In genomic region chr1:228276361-228276831, GRCh38 we compare ENCODE assay signal across 9 cellular contexts.
DNase-seq lines count a peak whose midpoint lies in the region; TF ChIP-seq lines count a peak whose summit lies in the region.
"Had no signal": no experiment of that assay in that cellular context is flagged by ENCODE, and none has a peak within 500 bp of the region (broad histone marks: within the 10 kb centered on the region; RNA-seq: fewer than 3 reads in every experiment).

No MANE protein-coding gene starts in this region.

- H3K4me1 ChIP-seq in Caco-2 (no peaks in the 10 kb centered on the region; the same call in 1 of the 2 replicates), fibroblast of lung (ENCODE audit: control insufficient read depth, extremely low read depth, insufficient read depth, low read length) (no peaks in the 10 kb centered on the region)

- H3K4me1 Mint-ChIP-seq in Caco-2 (ENCODE audit: low read depth, unreplicated experiment) (no peaks in the 10 kb centered on the region), progenitor cell of endocrine pancreas (ENCODE audit: low read depth) (no peaks in the 10 kb centered on the region)

- H3K27ac ChIP-seq in fibroblast of lung (ENCODE audit: insufficient read depth, low read length): no peak overlapping the region

- H3K9ac ChIP-seq in fibroblast of lung (ENCODE audit: insufficient read depth, low read length): no peak overlapping the region

- H3K36me3 Mint-ChIP-seq in Caco-2 (ENCODE audit: insufficient read depth, unreplicated experiment) (peaks cover 6% of the 10 kb centered on the region), progenitor cell of endocrine pancreas (ENCODE audit: insufficient read depth) (peaks cover 5% of the 10 kb centered on the region)

- peak overlapping the region; percentile 51 for H2AFZ ChIP-seq in fibroblast of lung (ENCODE audit: low read length)

- TF ChIP-seq CTCF in Caco-2 (IDR thresholded peaks at IDR 0.05; ENCODE audit: insufficient read depth in 1 of 2, low read depth in 1 of 2, low read length in 1 of 2, severe bottlenecking in 1 of 2, unreplicated experiment in 1 of 2): no peak
- no peak for TF ChIP-seq CTCF in fibroblast of lung (conservative IDR thresholded peaks at IDR 0.05 in 1 of 2, IDR thresholded peaks at IDR 0.05 in 1 of 2; ENCODE audit: low read depth in 1 of 2, low read length in 2 of 2)
- TF ChIP-seq CTCF in progenitor cell of endocrine pancreas (IDR thresholded peaks at IDR 0.05; ENCODE audit: unreplicated experiment): no peak

- POLR2A ChIA-PET in Caco-2 (lab: Charles Lee): no interaction called here

- H3K27me3 Mint-ChIP-seq in Caco-2 (ENCODE audit: insufficient read depth, unreplicated experiment) (no peaks in the 10 kb centered on the region), progenitor cell of endocrine pancreas (no peaks in the 10 kb centered on the region)

- no peaks in the 10 kb centered on the region for H3K79me2 ChIP-seq in fibroblast of lung (ENCODE audit: control insufficient read depth, insufficient read depth, low read length)

- DNase-seq in Caco-2 (peak in 1 of 2 experiments; percentile 35), NCI-H69 (lab: John Stamatoyannopoulos, UW) (peak; percentile 57), fibroblast of lung (ENCODE audit: low read depth in 2 of 2) (peak in 1 of 2 donors; percentile 5), progenitor cell of endocrine pancreas (ENCODE audit: low spot score, unreplicated experiment) (no peak), NCI-H187 (lab: John Stamatoyannopoulos, UW) (no peak), cerebellar cortex (ENCODE audit: low spot score) (no peak), SIG-M5 treated with dmso at 0.1 percent for 504 hours (lab: John Stamatoyannopoulos, UW; ENCODE audit: unreplicated experiment) (no peak)
- no peak for DNase-seq in stimulated activated CD4-positive, alpha-beta T cell treated with anti-CD3 and anti-CD28 coated beads, Interleukin-4, amount 100 ng/mL, for 1 hour

- H3K36me3 ChIP-seq in Caco-2 (ENCODE audit: control insufficient read depth, insufficient read depth, low read length): no peaks in the 10 kb centered on the region
- no peaks in the 10 kb centered on the region for H3K36me3 ChIP-seq in fibroblast of lung (ENCODE audit: control insufficient read depth, insufficient read depth, low read length)

- H3K27me3 ChIP-seq in Caco-2 (replicated peaks; ENCODE audit: control insufficient read depth, insufficient read depth, low read length): no peaks in the 10 kb centered on the region
- H3K27me3 ChIP-seq in fibroblast of lung (ENCODE audit: control insufficient read depth, insufficient read depth, low read length): no peaks in the 10 kb centered on the region
- H3K27me3 ChIP-seq: cardiac muscle cell had no signal

- H3K27ac Mint-ChIP-seq in Caco-2 (ENCODE audit: unreplicated experiment) (no peak overlapping the region), progenitor cell of endocrine pancreas (no peak overlapping the region)

- H3K9me3 ChIP-seq in Caco-2: no peaks in the 10 kb centered on the region
- H3K9me3 ChIP-seq in fibroblast of lung (ENCODE audit: control insufficient read depth, insufficient read depth, low read depth, low read length): no peaks in the 10 kb centered on the region

- CTCF ChIA-PET in Caco-2 (lab: Charles Lee): no interaction called here

- intact Hi-C loops in Caco-2 (cut with micrococcal nuclease; ENCODE audit: unreplicated experiment): no loop called here

- no TSS peak for BruUV-seq in Caco-2 (replicated peaks; lab: Mats Ljungman, UMichigan)

- H3K4me3 ChIP-seq in Caco-2 (ENCODE audit: low read depth, low read length) (peak overlapping the region; percentile 77), fibroblast of lung (replicated peaks in 1 of 4; ENCODE audit: control extremely low read depth in 1 of 4, insufficient read depth in 1 of 4, low read depth in 3 of 4, low read length in 4 of 4) (peak overlapping the region; percentile 19 to 67 (median 46))

- H3K9me3 Mint-ChIP-seq in Caco-2 (ENCODE audit: unreplicated experiment) (no peaks in the 10 kb centered on the region), progenitor cell of endocrine pancreas (ENCODE audit: low read depth) (no peaks in the 10 kb centered on the region)

- H3K4me3 Mint-ChIP-seq in Caco-2 (ENCODE audit: unreplicated experiment): peak overlapping the region; percentile 75
- peak overlapping the region; percentile 71 for H3K4me3 Mint-ChIP-seq in progenitor cell of endocrine pancreas (ENCODE audit: low read depth)

- no peaks in the 10 kb centered on the region for H4K20me1 ChIP-seq in fibroblast of lung (ENCODE audit: control insufficient read depth, extremely low read depth, insufficient read depth, low read length)

- H3K4me2 ChIP-seq in fibroblast of lung (ENCODE audit: extremely low read depth, insufficient read depth, low read length): peak overlapping the region; percentile 62
